ENCODE assay signal across 8 cellular contexts in genomic region chr1:244730934-244731434, GRCh38.
A peak's percentile ranks its signal among the peaks of the same experiment; 100 is the strongest.
DNase-seq lines count a peak whose midpoint lies in the region; ATAC-seq, FAIRE-seq and TF ChIP-seq lines count a peak whose summit lies in the region.

No MANE protein-coding gene starts in this region.

- peak overlapping the region; percentile 90 for H3K56ac ChIP-seq in mesendoderm (ENCODE audit: low read length)

- peaks cover 2% of the 10 kb centered on the region for H3K27me3 Mint-ChIP-seq in activated naive CD4-positive, alpha-beta T cell treated with anti-CD3 and anti-CD28 coated beads, Interleukin-2, amount 50 U/mL, for 24 hours

- H3K36me3 Mint-ChIP-seq in activated naive CD4-positive, alpha-beta T cell treated with anti-CD3 and anti-CD28 coated beads, Interleukin-2, amount 50 U/mL, for 24 hours, result no peaks in the 10 kb centered on the region

- TF ChIP-seq POLR2A in transverse colon (IDR thresholded peaks at IDR 0.05), result no peak

- TF ChIP-seq CTCF in bronchial epithelial cell (IDR thresholded peaks at IDR 0.05; ENCODE audit: insufficient read depth, low read length, severe bottlenecking), result no peak
- no peak for TF ChIP-seq CTCF in transverse colon (IDR thresholded peaks at IDR 0.05)

- H2AK5ac ChIP-seq in mesendoderm (ENCODE audit: low read length), result no peak overlapping the region

- H3K27ac ChIP-seq in mesendoderm (ENCODE audit: low read depth, low read length), result no peak overlapping the region
- H3K27ac ChIP-seq in transverse colon, result no peak overlapping the region

- FAIRE-seq in bronchial epithelial cell (lab: Jason Lieb, UNC), result no peak

- no peaks in the 10 kb centered on the region for H3K9me3 ChIP-seq in transverse colon

- H2BK15ac ChIP-seq in mesendoderm (replicated peaks; ENCODE audit: low read depth), result no peak overlapping the region

- TF ChIP-seq EP300 in transverse colon (IDR thresholded peaks at IDR 0.05; ENCODE audit: low read depth), result no peak

- H3K4me1 ChIP-seq in mesendoderm (ENCODE audit: control insufficient read depth, low read depth, low read length), result peaks cover 2% of the 10 kb centered on the region
- peaks cover 0 to 14% (median 9%) of the 10 kb centered on the region in 4 donors for H3K4me1 ChIP-seq in transverse colon

- peak overlapping the region; percentile 79 for H3K4me3 Mint-ChIP-seq in activated naive CD4-positive, alpha-beta T cell treated with anti-CD3 and anti-CD28 coated beads, Interleukin-2, amount 50 U/mL, for 24 hours

- intact Hi-C loops in transverse colon (cut with DNase I; ENCODE audit: low total_unique reads), result no loop called here

- no peaks in the 10 kb centered on the region for H3K79me2 ChIP-seq in mesendoderm (ENCODE audit: control insufficient read depth, insufficient read depth, low read length)

- no CpG with 5 or more reads among the region's 28 CpGs for WGBS in mesendoderm (ENCODE audit: extremely low coverage, insufficient coverage, low lambda C conversion rate)
- 77 to 100% methylated on average over 2 to 16 of the region's 28 CpGs for WGBS in transverse colon (ENCODE audit: low coverage in 1 of 2), 2 donors

- no peak overlapping the region for H4K8ac ChIP-seq in mesendoderm (ENCODE audit: low read depth, low read length)

- H3K4ac ChIP-seq in mesendoderm (ENCODE audit: low read depth, low read length), result peak overlapping the region; percentile 46

- peak overlapping the region; percentile 74 for H3K9ac ChIP-seq in mesendoderm (ENCODE audit: low read length)

- H3K9me3 Mint-ChIP-seq in activated naive CD4-positive, alpha-beta T cell treated with anti-CD3 and anti-CD28 coated beads, Interleukin-2, amount 50 U/mL, for 24 hours, result no peaks in the 10 kb centered on the region

- no peak overlapping the region for H4K5ac ChIP-seq in mesendoderm (ENCODE audit: low read length)

- H3K4me2 ChIP-seq in mesendoderm (ENCODE audit: low read length), result peak overlapping the region; percentile 65

- ATAC-seq in HG03108 (IDR thresholded peaks at IDR 0.05; ENCODE audit: unreplicated experiment) (no peak), HG02588 (IDR thresholded peaks at IDR 0.05; ENCODE audit: unreplicated experiment) (no peak), HG03378 (IDR thresholded peaks at IDR 0.05; ENCODE audit: unreplicated experiment) (no peak)

- in situ Hi-C loops in transverse colon (cut with MboI; ENCODE audit: low pct_ligation_motif_present in 1 of 4, low pct_unique_long_range_greater_than_20kb in 1 of 4, low sequenced_read_pairs in 3 of 4), result no loop called here

- no peak for DNase-seq in activated naive CD4-positive, alpha-beta T cell treated with anti-CD3 and anti-CD28 coated beads, Interleukin-2, amount 50 U/mL, for 16 hours
- DNase-seq in bronchial epithelial cell (ENCODE audit: low read depth) (no peak), mesendoderm (peak; percentile 23), transverse colon (no peak)

- no peak overlapping the region for H2BK5ac ChIP-seq in mesendoderm (ENCODE audit: low read length)

- peaks cover 9% of the 10 kb centered on the region for H3K4me1 Mint-ChIP-seq in activated naive CD4-positive, alpha-beta T cell treated with anti-CD3 and anti-CD28 coated beads, Interleukin-2, amount 50 U/mL, for 24 hours

- no peaks in the 10 kb centered on the region for H3K79me1 ChIP-seq in mesendoderm (ENCODE audit: low read length)

- no peaks in the 10 kb centered on the region for H3K36me3 ChIP-seq in bronchial epithelial cell (ENCODE audit: control insufficient read depth, insufficient read depth, low read length)
- H3K36me3 ChIP-seq in mesendoderm (ENCODE audit: control insufficient read depth, insufficient read depth, low read length), result no peaks in the 10 kb centered on the region
- H3K36me3 ChIP-seq in transverse colon, result no peaks in the 10 kb centered on the region

- H3K4me3 ChIP-seq in bronchial epithelial cell (ENCODE audit: low read depth, low read length) (peak overlapping the region; percentile 44), mesendoderm (ENCODE audit: low read length) (no peak overlapping the region), transverse colon (peak overlapping the region in 3 of 4 donors; percentile 49 to 77 (median 56))

- no peak overlapping the region for H2BK120ac ChIP-seq in mesendoderm (ENCODE audit: low read depth, low read length)

- H3K27me3 ChIP-seq in bronchial epithelial cell (ENCODE audit: control insufficient read depth, insufficient read depth, low read length) (no peaks in the 10 kb centered on the region), mesendoderm (ENCODE audit: insufficient read depth, low read length, poor library complexity) (no peaks in the 10 kb centered on the region), transverse colon (peaks cover 7% of the 10 kb centered on the region)

- H3K18ac ChIP-seq in mesendoderm (ENCODE audit: low read length), result peak overlapping the region; percentile 70

- no peak overlapping the region for H3K27ac Mint-ChIP-seq in activated naive CD4-positive, alpha-beta T cell treated with anti-CD3 and anti-CD28 coated beads, Interleukin-2, amount 50 U/mL, for 24 hours

- no peak overlapping the region for H3K23ac ChIP-seq in mesendoderm (ENCODE audit: low read length)
